In the genomic region with DNA sequence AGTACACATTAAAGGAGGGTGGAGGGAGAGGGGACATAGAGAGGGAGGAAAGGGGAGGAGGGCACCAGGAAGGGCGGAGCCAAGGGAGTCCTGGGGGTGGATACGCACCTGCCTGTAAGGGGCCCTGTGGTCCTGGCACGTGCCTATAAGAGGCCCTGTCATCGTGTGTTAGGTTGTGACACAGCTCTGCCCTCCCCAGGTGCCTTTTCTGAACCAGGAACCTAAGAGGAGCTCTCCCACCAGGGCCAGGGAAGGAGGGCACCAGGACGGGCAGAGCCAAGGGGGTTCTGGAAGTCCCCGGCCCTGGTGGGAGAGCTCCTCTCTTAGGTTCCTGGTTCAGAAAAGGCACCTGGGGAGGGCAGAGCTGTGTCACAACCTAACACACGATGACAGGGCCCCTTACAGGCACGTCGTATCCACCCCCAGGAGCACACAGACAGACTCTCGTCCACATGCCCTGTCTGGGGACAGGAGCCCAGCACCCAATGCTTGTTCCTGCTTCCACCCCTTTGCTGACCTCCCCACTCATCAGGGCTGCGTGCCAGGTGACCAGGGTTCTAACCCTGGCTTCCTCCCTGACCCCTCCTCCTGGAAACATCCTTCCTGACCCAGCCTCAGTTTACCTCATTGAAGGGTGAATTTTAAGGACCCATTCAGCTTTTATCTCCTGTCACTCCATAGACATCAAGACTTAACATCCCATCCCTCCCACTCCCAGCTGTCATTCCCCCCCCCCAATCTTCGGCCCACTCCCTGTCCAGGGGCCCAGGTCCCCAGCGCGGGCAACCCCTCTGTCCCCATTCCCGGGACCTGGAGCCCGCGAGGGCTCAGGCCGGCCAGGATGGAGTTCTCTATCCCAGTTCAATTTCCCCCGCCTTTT, we compare ENCODE assay signal across 9 cellular contexts. TPM values are rescaled to one million over a fixed set of nuclear protein-coding genes. Genes with fewer than 3 reads are reported as not detected.
A peak's percentile ranks its signal among the peaks of the same experiment; 100 is the strongest.
DNase-seq lines count a peak whose midpoint lies in the region.
"Had no signal": no experiment of that assay in that cellular context is flagged by ENCODE, and none has a peak within 500 bp of the region (broad histone marks: within the 10 kb centered on the region; RNA-seq: fewer than 3 reads in every experiment).

No MANE protein-coding gene starts in this region.

- peaks cover 47% of the 10 kb centered on the region for H3K27me3 ChIP-seq in HUES6 (ENCODE audit: control insufficient read depth, insufficient read depth, low read length)
- H3K27me3 ChIP-seq in mucosa of rectum (ENCODE audit: control insufficient read depth in 2 of 2, insufficient read depth in 2 of 2, low read length in 2 of 2), result peaks cover 6 to 8% of the 10 kb centered on the region in 2 donors
- H3K27me3 ChIP-seq in stomach smooth muscle (ENCODE audit: control insufficient read depth in 1 of 2, insufficient read depth in 2 of 2, low read length in 2 of 2), result peaks cover 7 to 10% of the 10 kb centered on the region in 2 donors

- H3K36me3 ChIP-seq in HUES6 (ENCODE audit: control insufficient read depth, insufficient read depth, low read length) (no peaks in the 10 kb centered on the region), mucosa of rectum (ENCODE audit: control insufficient read depth in 2 of 2, insufficient read depth in 2 of 2, low read length in 2 of 2) (no peaks in the 10 kb centered on the region), stomach smooth muscle (ENCODE audit: control insufficient read depth in 2 of 2, insufficient read depth in 2 of 2, low read length in 2 of 2) (no peaks in the 10 kb centered on the region)

- no peaks in the 10 kb centered on the region for H3K4me1 Mint-ChIP-seq in dendritic cell treated with granulocyte-macrophage colony-stimulating factor and Interleukin-4, amounts not matched to agents 40 ng/mL and 50 ng/mL, for 4 days (ENCODE audit: low read depth)

- H3K27ac Mint-ChIP-seq in dendritic cell treated with granulocyte-macrophage colony-stimulating factor and Interleukin-4, amounts not matched to agents 40 ng/mL and 50 ng/mL, for 4 days, result no peak overlapping the region
- H3K27ac Mint-ChIP-seq: memory B cell had no signal

- peak overlapping the region; percentile 59 for H3K4me3 Mint-ChIP-seq in dendritic cell treated with granulocyte-macrophage colony-stimulating factor and Interleukin-4, amounts not matched to agents 40 ng/mL and 50 ng/mL, for 4 days
- H3K4me3 Mint-ChIP-seq: memory B cell had no signal

- H3K27me3 Mint-ChIP-seq in dendritic cell treated with granulocyte-macrophage colony-stimulating factor and Interleukin-4, amounts not matched to agents 40 ng/mL and 50 ng/mL, for 4 days, result peaks cover 69% of the 10 kb centered on the region

- H3K36me3 Mint-ChIP-seq in dendritic cell treated with granulocyte-macrophage colony-stimulating factor and Interleukin-4, amounts not matched to agents 40 ng/mL and 50 ng/mL, for 4 days (ENCODE audit: low read depth), result no peaks in the 10 kb centered on the region
- H3K36me3 Mint-ChIP-seq: memory B cell had no signal

- H3K4me1 ChIP-seq in HUES6 (ENCODE audit: control insufficient read depth, insufficient read depth, low read length), result peaks cover 15% of the 10 kb centered on the region; the same call in 1 of the 2 replicates
- no peaks in the 10 kb centered on the region for H3K4me1 ChIP-seq in mucosa of rectum (ENCODE audit: control insufficient read depth in 2 of 2, insufficient read depth in 2 of 2, low read length in 2 of 2)
- peaks cover 20% of the 10 kb centered on the region for H3K4me1 ChIP-seq in stomach smooth muscle (ENCODE audit: control insufficient read depth, insufficient read depth, low read length)

- H3K9me3 ChIP-seq in HUES6 (ENCODE audit: control insufficient read depth, insufficient read depth, low read depth, low read length) (no peaks in the 10 kb centered on the region), mucosa of rectum (ENCODE audit: control insufficient read depth in 2 of 2, low read length in 2 of 2) (no peaks in the 10 kb centered on the region), stomach smooth muscle (ENCODE audit: control insufficient read depth in 2 of 2, low read length in 2 of 2) (no peaks in the 10 kb centered on the region)

- H3K27ac ChIP-seq in HUES6 (ENCODE audit: low read depth, low read length), result no peak overlapping the region
- H3K27ac ChIP-seq in mucosa of rectum (ENCODE audit: low read depth in 2 of 2, low read length in 2 of 2), result no peak overlapping the region
- H3K27ac ChIP-seq in stomach smooth muscle (ENCODE audit: low read length), result no peak overlapping the region

- intact Hi-C loops in dendritic cell treated with granulocyte-macrophage colony-stimulating factor and Interleukin-4, amounts not matched to agents 40 ng/mL and 50 ng/mL, for 4 days (cut with micrococcal nuclease), result no loop called here

- H3K9ac ChIP-seq in HUES6 (ENCODE audit: low read length) (no peak overlapping the region), mucosa of rectum (ENCODE audit: low read depth in 1 of 2, low read length in 2 of 2) (no peak overlapping the region), stomach smooth muscle (ENCODE audit: low read length in 2 of 2) (peak overlapping the region; percentile 13 to 48)

- DNase-seq in NK-92 (lab: John Stamatoyannopoulos, UW; ENCODE audit: unreplicated experiment) (no peak), HPDE6-E6E7 (ENCODE audit: extremely low spot score) (no peak), SK-N-DZ (ENCODE audit: low spot score) (no peak)
- DNase-seq: stimulated activated CD4-positive, alpha-beta T cell treated with anti-CD3 and anti-CD28 coated beads, Interleukin-2, amount 100 ng/mL, for 48 hours had no signal

- no peaks in the 10 kb centered on the region for H3K9me3 Mint-ChIP-seq in dendritic cell treated with granulocyte-macrophage colony-stimulating factor and Interleukin-4, amounts not matched to agents 40 ng/mL and 50 ng/mL, for 4 days
- H3K9me3 Mint-ChIP-seq: memory B cell had no signal

- H3K4me3 ChIP-seq in HUES6 (ENCODE audit: low read depth, low read length) (peak overlapping the region; percentile 72), mucosa of rectum (ENCODE audit: low read length in 2 of 2) (peak overlapping the region; percentile 13), stomach smooth muscle (ENCODE audit: low read length in 2 of 2) (peak overlapping the region; percentile 38 to 78)

RNA-seq across cellular contexts. Expression of gene OLFM1, which starts 12.9 kb away (rescaled TPM):
- 23.3 and 26.1 TPM in 2 replicates for polyA plus RNA-seq in SK-N-DZ (2014; cell fraction: cytosol; rRNA removed)
- polyA plus RNA-seq in SK-N-DZ (2014; cell fraction: nucleus; rRNA removed), result 9.9 and 12.6 TPM in 2 replicates

Comparison
In these comparisons a context has a peak if more than half of its experiments do, and no peak if none do; other contexts are left out.
1. H3K4me3 ChIP-seq: peak in every context shown above with its lines; median percentile 72 in HUES6; 58 in stomach smooth muscle; 13 in mucosa of rectum.
2. H3K9ac ChIP-seq: peak in stomach smooth muscle (2 of 2); none in HUES6 (single experiment) and mucosa of rectum (0 of 2).